In genomic region chr6:129695373-129696027, GRCh38 we compare ENCODE assay signal across 1 cellular context.
TF ChIP-seq lines count a peak whose summit lies in the region.

No MANE protein-coding gene starts in this region.

TF ChIP-seq in GM12878, 131 proteins besides CTCF, POLR2A, EP300 and RAD21 (continued from another document and continues in another):
- TF ChIP-seq USF1 (IDR thresholded peaks at IDR 0.05; ENCODE audit: borderline replicate concordance, extremely low read length, insufficient read depth, low read depth, low read length): no peak
- TF ChIP-seq SMC3 (IDR thresholded peaks at IDR 0.05; ENCODE audit: borderline replicate concordance, low read length): no peak
- TF ChIP-seq BCL11A (IDR thresholded peaks at IDR 0.05; ENCODE audit: low read depth, low read length): no peak
- TF ChIP-seq SUZ12 (IDR thresholded peaks at IDR 0.05; ENCODE audit: unreplicated experiment): no peak
- TF ChIP-seq MYB (IDR thresholded peaks at IDR 0.05; ENCODE audit: borderline replicate concordance, low read depth, low read length): no peak
- TF ChIP-seq HDAC2 (IDR thresholded peaks at IDR 0.05): no peak
- no peak for TF ChIP-seq TARDBP (IDR thresholded peaks at IDR 0.05; ENCODE audit: borderline replicate concordance)
- no peak for TF ChIP-seq HDAC6 (IDR thresholded peaks at IDR 0.05; ENCODE audit: unreplicated experiment)
- TF ChIP-seq RELB (IDR thresholded peaks at IDR 0.05; ENCODE audit: low read depth): peak; percentile 60; the same call in 1 of the 2 replicates
- TF ChIP-seq CHD2 (IDR thresholded peaks at IDR 0.05; ENCODE audit: borderline replicate concordance, low read depth, low read length): no peak
- TF ChIP-seq KDM1A (IDR thresholded peaks at IDR 0.05; ENCODE audit: borderline replicate concordance): no peak
- peak; percentile 53; the same call in 1 of the 2 replicates for TF ChIP-seq MXI1 (IDR thresholded peaks at IDR 0.05; ENCODE audit: low read depth, low read length)
- TF ChIP-seq KLF5 (IDR thresholded peaks at IDR 0.05; ENCODE audit: partially characterized antibody): no peak
- TF ChIP-seq SRF (IDR thresholded peaks at IDR 0.05; ENCODE audit: low read depth in 2 of 2, low read length in 2 of 2): no peak
- TF ChIP-seq BCLAF1 (IDR thresholded peaks at IDR 0.05): no peak
- no peak for TF ChIP-seq TCF12 (IDR thresholded peaks at IDR 0.05; ENCODE audit: low read depth, low read length)
- TF ChIP-seq ESRRA (IDR thresholded peaks at IDR 0.05; ENCODE audit: low read length): no peak
- TF ChIP-seq RAD51 (IDR thresholded peaks at IDR 0.05): no peak
- TF ChIP-seq ZNF217 (IDR thresholded peaks at IDR 0.05): no peak
- peak; percentile 75 for TF ChIP-seq MEF2B (IDR thresholded peaks at IDR 0.05; ENCODE audit: partially characterized antibody, poor library complexity, severe bottlenecking)
- no peak for TF ChIP-seq PBX3 (IDR thresholded peaks at IDR 0.05; ENCODE audit: insufficient replicate concordance, low read depth, low read length)
- TF ChIP-seq HCFC1 (IDR thresholded peaks at IDR 0.05; ENCODE audit: low read length): no peak
- TF ChIP-seq TAF1 (IDR thresholded peaks at IDR 0.05; ENCODE audit: borderline replicate concordance, low read depth, low read length): no peak
- no peak for TF ChIP-seq CEBPZ (IDR thresholded peaks at IDR 0.05; ENCODE audit: low read depth, low read length)
- TF ChIP-seq MAX (IDR thresholded peaks at IDR 0.05; ENCODE audit: low read depth, low read length): no peak
- TF ChIP-seq ZBTB40 (IDR thresholded peaks at IDR 0.05; ENCODE audit: borderline replicate concordance): no peak; the same call in 1 of the 2 replicates
- peak; percentile 44 for TF ChIP-seq SKIL (IDR thresholded peaks at IDR 0.05; ENCODE audit: low read depth, poor library complexity, severe bottlenecking)
- TF ChIP-seq BRCA1 (IDR thresholded peaks at IDR 0.05; ENCODE audit: low read depth, low read length): no peak
- no peak for TF ChIP-seq PKNOX1 (IDR thresholded peaks at IDR 0.05)
- no peak for TF ChIP-seq SMAD1 (IDR thresholded peaks at IDR 0.05; ENCODE audit: low read depth, partially characterized antibody)
- no peak for TF ChIP-seq RBBP5 (conservative IDR thresholded peaks at IDR 0.05)
- TF ChIP-seq GABPA (IDR thresholded peaks at IDR 0.05; ENCODE audit: low read depth): 0 out of 2 replicates have a peak, but pooled peaks have one; percentile 38
- peak; percentile 70 to 76; a peak in 2 of 4 replicates for TF ChIP-seq IKZF2 (IDR thresholded peaks at IDR 0.05)
- TF ChIP-seq FOXK2 (IDR thresholded peaks at IDR 0.05): no peak
- no peak for TF ChIP-seq ZNF207 (IDR thresholded peaks at IDR 0.05; ENCODE audit: borderline replicate concordance)
- no peak for TF ChIP-seq POLR2AphosphoS2 (IDR thresholded peaks at IDR 0.05; ENCODE audit: low read depth, low read length)
- no peak for TF ChIP-seq YY1 (IDR thresholded peaks at IDR 0.05; ENCODE audit: low read depth, low read length)
- no peak for TF ChIP-seq RFX5 (IDR thresholded peaks at IDR 0.05; ENCODE audit: low read depth, low read length)
- TF ChIP-seq SIN3A (IDR thresholded peaks at IDR 0.05; ENCODE audit: low read depth, low read length): no peak
- TF ChIP-seq ZBED1 (IDR thresholded peaks at IDR 0.05; ENCODE audit: borderline replicate concordance): peak; percentile 62; the same call in 1 of the 2 replicates
- TF ChIP-seq SREBF2 (IDR thresholded peaks at IDR 0.05; ENCODE audit: low read length): no peak
- no peak for TF ChIP-seq GATAD2B (conservative IDR thresholded peaks at IDR 0.05; ENCODE audit: low read depth)
- peak; percentile 69; the same call in 1 of the 2 replicates for TF ChIP-seq PML (IDR thresholded peaks at IDR 0.05; ENCODE audit: low read length)
- no peak for TF ChIP-seq POLR2AphosphoS5 (IDR thresholded peaks at IDR 0.05; ENCODE audit: low read length)
- no peak for TF ChIP-seq ZZZ3 (IDR thresholded peaks at IDR 0.05; ENCODE audit: control insufficient read depth, insufficient read length, low read depth)
- no peak for TF ChIP-seq PAX5 (IDR thresholded peaks at IDR 0.05; ENCODE audit: borderline replicate concordance, low read depth, low read length)
- TF ChIP-seq NR2F1 (conservative IDR thresholded peaks at IDR 0.05): no peak
- TF ChIP-seq SMAD5 (IDR thresholded peaks at IDR 0.05; ENCODE audit: low read depth): no peak
